ENCODE assay signal across 24 cellular contexts in the genomic region with DNA sequence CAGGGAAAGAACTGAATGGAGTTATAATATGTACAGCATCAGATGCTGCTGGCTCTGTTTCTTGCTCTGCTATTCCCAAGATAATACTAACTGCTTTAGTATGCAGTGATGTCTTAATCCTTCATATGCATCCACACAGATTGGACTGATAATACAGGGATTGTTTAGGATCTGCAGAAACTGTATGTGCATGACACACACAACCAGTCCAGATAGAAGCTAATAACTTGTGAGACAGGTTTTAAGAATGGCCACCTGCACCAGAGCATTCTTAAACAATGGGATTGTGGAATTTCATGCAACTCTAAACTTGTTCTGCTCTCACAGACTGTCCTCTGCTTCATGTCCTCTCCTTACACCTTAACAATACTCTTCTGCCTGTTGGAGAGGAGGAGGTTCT.
"Had no signal": no experiment of that assay in that cellular context is flagged by ENCODE, and none has a peak within 500 bp of the region (broad histone marks: within the 10 kb centered on the region; RNA-seq: fewer than 3 reads in every experiment).

No MANE protein-coding gene starts in this region.

- H3K4me3 ChIP-seq: adrenal gland, coronary artery, ovary, psoas muscle, right atrium auricular region, tibial nerve, uterus had no signal

- H3K9me3 ChIP-seq: adrenal gland, neutrophil, ovary, psoas muscle, right atrium auricular region, tibial nerve, uterus had no signal

- H3K27me3 ChIP-seq: adrenal gland, neutrophil, ovary, right atrium auricular region, tibial nerve, uterus had no signal

- H3K27me3 Mint-ChIP-seq: activated naive CD8-positive, alpha-beta T cell; natural killer cell treated with Interleukin-12 subunit alpha and Interleukin-12 subunit beta and Interleukin-15 and Interleukin-18, amount 100 ng/mL, for 72 hours; stimulated activated naive CD8-positive, alpha-beta T cell treated with anti-CD3 and anti-CD28 coated beads, Interleukin-15, amount 100 ng/mL, for 72 hours had no signal

- H3K9me3 Mint-ChIP-seq: activated T-cell treated with anti-CD3 and anti-CD28 coated beads, Interleukin-2, amount 50 U/mL, for 4 hours; activated T-helper 2 cell treated with anti-CD3 and anti-CD28 coated beads, Interferon-gamma antibody, Interleukin-2, Interleukin-4, amounts not matched to agents 10 μg/mL and 5 μg/mL and 100 μg/mL, durations not matched to agents 14 hours and 24 hours and 36 hours; natural killer cell treated with Interleukin-12 subunit alpha and Interleukin-12 subunit beta and Interleukin-15 and Interleukin-18, amount 100 ng/mL, for 72 hours; stimulated activated naive CD8-positive, alpha-beta T cell treated with anti-CD3 and anti-CD28 coated beads, Interleukin-15, amount 100 ng/mL, for 72 hours; WTC11 had no signal

- H3K36me3 ChIP-seq: adrenal gland, neutrophil, ovary, right atrium auricular region, tibial nerve, uterus had no signal

- DNase-seq: activated CD4-positive, alpha-beta T cell treated with anti-CD3 and anti-CD28 coated beads for 4 hours; activated CD4-positive, alpha-beta T cell treated with anti-CD3 and anti-CD28 coated beads, Interleukin-2, amount 50 U/mL, for 48 hours; activated CD8-positive, alpha-beta memory T cell treated with anti-CD3 and anti-CD28 coated beads, Interleukin-2, amount 50 U/mL, for 48 hours; activated naive CD4-positive, alpha-beta T cell; activated T-cell treated with anti-CD3 and anti-CD28 coated beads, Interleukin-2, amount 50 U/mL, for 4 hours; adrenal gland; cerebellar nuclear complex; foreskin fibroblast; midbrain; ovary; psoas muscle; stimulated activated CD4-positive, alpha-beta T cell treated with anti-CD3 and anti-CD28 coated beads, Interleukin-1b, Interleukin-23, amount 100 ng/mL, for 48 hours; stimulated activated naive CD8-positive, alpha-beta T cell treated with anti-CD3 and anti-CD28 coated beads, Interleukin-15, amount 100 ng/mL, for 72 hours; T-helper 9 cell; uterus had no signal

- H3K4me1 Mint-ChIP-seq: stimulated activated naive CD8-positive, alpha-beta T cell treated with anti-CD3 and anti-CD28 coated beads, Interleukin-15, amount 100 ng/mL, for 72 hours had no signal

- ATAC-seq: activated T-cell treated with anti-CD3 and anti-CD28 coated beads, Interleukin-2, amount 50 U/mL, for 4 hours; left lobe of liver; natural killer cell treated with Interleukin-12 subunit alpha and Interleukin-12 subunit beta and Interleukin-15 and Interleukin-18, amount 100 ng/mL, for 72 hours; psoas muscle; stimulated activated naive CD8-positive, alpha-beta T cell treated with anti-CD3 and anti-CD28 coated beads, Interleukin-15, amount 100 ng/mL, for 72 hours had no signal

- H3K27ac ChIP-seq: adrenal gland, coronary artery, neutrophil, ovary, psoas muscle, right atrium auricular region, tibial nerve, uterus had no signal

- H3K36me3 Mint-ChIP-seq: natural killer cell treated with Interleukin-12 subunit alpha and Interleukin-12 subunit beta and Interleukin-15 and Interleukin-18, amount 100 ng/mL, for 72 hours; WTC11 had no signal

- H3K4me3 Mint-ChIP-seq: activated naive CD8-positive, alpha-beta T cell; activated T-cell treated with anti-CD3 and anti-CD28 coated beads, Interleukin-2, amount 50 U/mL, for 4 hours; natural killer cell treated with Interleukin-12 subunit alpha and Interleukin-12 subunit beta and Interleukin-15 and Interleukin-18, amount 100 ng/mL, for 72 hours; stimulated activated naive CD8-positive, alpha-beta T cell treated with anti-CD3 and anti-CD28 coated beads, Interleukin-15, amount 100 ng/mL, for 72 hours; WTC11 had no signal

- H3K27ac Mint-ChIP-seq: activated naive CD8-positive, alpha-beta T cell; activated T-helper 2 cell treated with anti-CD3 and anti-CD28 coated beads, Interferon-gamma antibody, Interleukin-2, Interleukin-4, amounts not matched to agents 10 μg/mL and 5 μg/mL and 100 μg/mL, durations not matched to agents 14 hours and 24 hours and 36 hours; natural killer cell treated with Interleukin-12 subunit alpha and Interleukin-12 subunit beta and Interleukin-15 and Interleukin-18, amount 100 ng/mL, for 72 hours; stimulated activated naive CD8-positive, alpha-beta T cell treated with anti-CD3 and anti-CD28 coated beads, Interleukin-15, amount 100 ng/mL, for 72 hours; WTC11 had no signal

- H3K4me1 ChIP-seq: adrenal gland, psoas muscle, uterus had no signal
